30 cellular contexts compared by ENCODE assay signal in genomic region chr2:121470917-121471316, GRCh38. TPM values are rescaled to one million over a fixed set of nuclear protein-coding genes. Genes with fewer than 3 reads are reported as not detected.
DNase-seq lines count a peak whose midpoint lies in the region; ATAC-seq, FAIRE-seq and TF ChIP-seq lines count a peak whose summit lies in the region.
"Had no signal": no experiment of that assay in that cellular context is flagged by ENCODE, and none has a peak within 500 bp of the region (broad histone marks: within the 10 kb centered on the region; RNA-seq: fewer than 3 reads in every experiment).

No MANE protein-coding gene starts in this region.

- H2BK20ac ChIP-seq in IMR-90 (ENCODE audit: low read depth, low read length) = no peak overlapping the region

- CTCF ChIA-PET in IMR-90 (lab: Yijun Ruan, JAX) = no interaction called here
- CTCF ChIA-PET in K562 (lab: Yijun Ruan, JAX; ENCODE audit: low intra/inter-chr PET ratio) = no interaction called here

- H3K14ac ChIP-seq in IMR-90 (replicated peaks; ENCODE audit: low read depth, low read length) = no peak overlapping the region

- no peak for TF ChIP-seq EP300 in K562 (IDR thresholded peaks at IDR 0.05; ENCODE audit: low read length)

- no peak overlapping the region for H2AFZ ChIP-seq in ACC112 (ENCODE audit: low read length, unreplicated experiment)
- H2AFZ ChIP-seq in IMR-90 (replicated peaks; ENCODE audit: low read length, poor library complexity) = no peak overlapping the region
- H2AFZ ChIP-seq in K562 (ENCODE audit: low read depth, low read length) = no peak overlapping the region

- H3K4me3 ChIP-seq in ACC112 (ENCODE audit: low read depth, low read length) (no peak overlapping the region), IMR-90 (ENCODE audit: insufficient read depth, low read depth, low read length) (no peak overlapping the region), K562 (no peak overlapping the region), mesendoderm (ENCODE audit: low read length) (no peak overlapping the region), left ventricle myocardium inferior (no peak overlapping the region)
- H3K4me3 ChIP-seq: BLaER1, HAP-1 had no signal

- H3K9me3 ChIP-seq in IMR-90 (ENCODE audit: control insufficient read depth, insufficient read depth, low read length) = no peaks in the 10 kb centered on the region
- H3K9me3 ChIP-seq in K562 (replicated peaks; ENCODE audit: control insufficient read depth, insufficient read depth, low read depth, low read length) = no peaks in the 10 kb centered on the region
- H3K9me3 ChIP-seq in left ventricle myocardium inferior (replicated peaks) = no peaks in the 10 kb centered on the region
- H3K9me3 ChIP-seq: HAP-1 had no signal

- H2AK5ac ChIP-seq in IMR-90 (ENCODE audit: low read depth, low read length) = no peak overlapping the region
- no peak overlapping the region for H2AK5ac ChIP-seq in mesendoderm (ENCODE audit: low read length)

- H4K20me1 ChIP-seq in IMR-90 (ENCODE audit: insufficient read depth, low read length) = peaks cover 4% of the 10 kb centered on the region; the same call in 1 of the 2 replicates
- H4K20me1 ChIP-seq in K562 (replicated peaks; ENCODE audit: control insufficient read depth, insufficient read depth, low read length) = peaks cover under 1% of the 10 kb centered on the region; the same call in 1 of the 2 replicates

- H2BK5ac ChIP-seq in IMR-90 (ENCODE audit: low read depth, low read length, poor library complexity, severe bottlenecking) (peak overlapping the region; percentile 31), mesendoderm (ENCODE audit: low read length) (no peak overlapping the region)

- BruUV-seq in IMR-90 (replicated peaks; lab: Mats Ljungman, UMichigan) (no TSS peak), K562 (replicated peaks; lab: Mats Ljungman, UMichigan) (no TSS peak)

- ATAC-seq in IMR-90 (ENCODE audit: low read depth) (peak; percentile 40), K562 (no peak), SK-N-SH treated with all-trans-retinoic acid at 6 μM for 48 hours (no peak)
- ATAC-seq: PC-3 had no signal

- H4K5ac ChIP-seq in IMR-90 (ENCODE audit: low read depth, low read length) (no peak overlapping the region), mesendoderm (ENCODE audit: low read length) (no peak overlapping the region)

- H3K4me2 ChIP-seq in IMR-90 (ENCODE audit: low read depth, low read length) = no peak overlapping the region
- no peak overlapping the region for H3K4me2 ChIP-seq in K562 (ENCODE audit: insufficient read depth, low read length)
- no peak overlapping the region for H3K4me2 ChIP-seq in mesendoderm (ENCODE audit: low read length)
- H3K4me2 ChIP-seq: BLaER1 had no signal

- no peak for TF ChIP-seq RAD21 in IMR-90 (IDR thresholded peaks at IDR 0.05; ENCODE audit: low read length)
- no peak for TF ChIP-seq RAD21 in K562 (CRISPR knock-in tag; conservative IDR thresholded peaks at IDR 0.05 in 1 of 2, IDR thresholded peaks at IDR 0.05 in 1 of 2)

- intact Hi-C loops in IMR-90 (cut with micrococcal nuclease) (no loop called here), K562 (cut with micrococcal nuclease) (no loop called here), left ventricle myocardium inferior (cut with micrococcal nuclease) (no loop called here)

- H3K9ac ChIP-seq in IMR-90 (ENCODE audit: low read depth, low read length) (no peak overlapping the region), K562 (ENCODE audit: insufficient read depth in 1 of 2, low read depth in 2 of 2, low read length in 2 of 2) (no peak overlapping the region), mesendoderm (ENCODE audit: low read length) (no peak overlapping the region)
- H3K9ac ChIP-seq: BLaER1 had no signal

- H3K27ac ChIP-seq in ACC112 (ENCODE audit: low read depth, low read length) = 0 out of 2 replicates have a peak overlapping the region, but pooled peaks have one; percentile 75
- H3K27ac ChIP-seq in IMR-90 (ENCODE audit: insufficient read depth, low read length) = no peak overlapping the region
- H3K27ac ChIP-seq in K562 (ENCODE audit: extremely low read depth, low read depth, low read length) = no peak overlapping the region
- H3K27ac ChIP-seq in mesendoderm (ENCODE audit: low read depth, low read length) = no peak overlapping the region
- no peak overlapping the region for H3K27ac ChIP-seq in left ventricle myocardium inferior (replicated peaks)
- H3K27ac ChIP-seq: BLaER1 had no signal

- H3K18ac ChIP-seq in IMR-90 (ENCODE audit: low read depth, low read length) (no peak overlapping the region), mesendoderm (ENCODE audit: low read length) (no peak overlapping the region)

- H3K4me1 ChIP-seq in ACC112 (ENCODE audit: control insufficient read depth, insufficient read depth, low read length, unreplicated experiment) = peaks cover 35% of the 10 kb centered on the region
- H3K4me1 ChIP-seq in IMR-90 (ENCODE audit: control insufficient read depth, insufficient read depth, low read length) = peaks cover 16% of the 10 kb centered on the region
- H3K4me1 ChIP-seq in K562 (replicated peaks in 1 of 2; ENCODE audit: control insufficient read depth in 2 of 2, insufficient read depth in 2 of 2, low read length in 2 of 2) = peaks cover 4 to 10% of the 10 kb centered on the region in 2 experiments; a peak in 4 of 5 replicates
- peaks cover 16% of the 10 kb centered on the region for H3K4me1 ChIP-seq in mesendoderm (ENCODE audit: control insufficient read depth, low read depth, low read length)
- H3K4me1 ChIP-seq in left ventricle myocardium inferior = peaks cover 27% of the 10 kb centered on the region
- H3K4me1 ChIP-seq: BLaER1 had no signal

- H3K79me2 ChIP-seq in ACC112 (ENCODE audit: control insufficient read depth, insufficient read depth, low read length, unreplicated experiment) (peaks cover 36% of the 10 kb centered on the region), K562 (ENCODE audit: control insufficient read depth, insufficient read depth, low read length) (no peaks in the 10 kb centered on the region; the same call in 2 of the 3 replicates), mesendoderm (ENCODE audit: control insufficient read depth, insufficient read depth, low read length) (no peaks in the 10 kb centered on the region)

- H2BK120ac ChIP-seq in IMR-90 (ENCODE audit: low read depth, low read length) (no peak overlapping the region; the same call in 1 of the 2 replicates), mesendoderm (ENCODE audit: low read depth, low read length) (no peak overlapping the region)

- H3K27me3 ChIP-seq in ACC112 (ENCODE audit: insufficient read depth, low read length) = no peaks in the 10 kb centered on the region
- no peaks in the 10 kb centered on the region for H3K27me3 ChIP-seq in IMR-90 (ENCODE audit: control insufficient read depth, insufficient read depth, low read length)
- no peaks in the 10 kb centered on the region for H3K27me3 ChIP-seq in K562 (ENCODE audit: control insufficient read depth in 2 of 2, insufficient read depth in 2 of 2, low read length in 2 of 2)
- no peaks in the 10 kb centered on the region for H3K27me3 ChIP-seq in mesendoderm (ENCODE audit: insufficient read depth, low read length, poor library complexity)
- no peaks in the 10 kb centered on the region for H3K27me3 ChIP-seq in left ventricle myocardium inferior (ENCODE audit: low read depth)
- H3K27me3 ChIP-seq: BLaER1 had no signal

- H4K8ac ChIP-seq in IMR-90 (ENCODE audit: low read depth in 2 of 2, low read length in 2 of 2) = no peak overlapping the region
- no peak overlapping the region for H4K8ac ChIP-seq in mesendoderm (ENCODE audit: low read depth, low read length)

- TF ChIP-seq POLR2A in IMR-90 (IDR thresholded peaks at IDR 0.05; ENCODE audit: low read depth, low read length) = no peak
- no peak for TF ChIP-seq POLR2A in K562 (conservative IDR thresholded peaks at IDR 0.05)

- peaks cover 16% of the 10 kb centered on the region for H3K9me1 ChIP-seq in IMR-90 (ENCODE audit: insufficient read depth, low read length)
- H3K9me1 ChIP-seq in K562 (ENCODE audit: control insufficient read depth, insufficient read depth, low read length) = no peaks in the 10 kb centered on the region

- POLR2A ChIA-PET in IMR-90 (lab: Charles Lee; ENCODE audit: unreplicated experiment) = no interaction called here
- POLR2A ChIA-PET in K562 (lab: Yijun Ruan, JAX) = interaction anchor here (0.7 kb wide), 1 partner anchor 10 kb away, joined by 3 read pairs; no protein-coding TSS in a partner anchor

- peak overlapping the region; percentile 37; the same call in 1 of the 2 replicates for H3K4ac ChIP-seq in IMR-90 (ENCODE audit: low read depth, low read length)
- no peak overlapping the region for H3K4ac ChIP-seq in mesendoderm (ENCODE audit: low read depth, low read length)

- H3K79me1 ChIP-seq in IMR-90 (ENCODE audit: low read depth in 1 of 2, low read length in 2 of 2) = peaks cover 20 to 46% of the 10 kb centered on the region in 2 experiments
- no peaks in the 10 kb centered on the region for H3K79me1 ChIP-seq in mesendoderm (ENCODE audit: low read length)

- in situ Hi-C loops in IMR-90 (cut with MboI; ENCODE audit: low sequenced_read_pairs) (no loop called here), K562 (cut with MboI) (no loop called here), GM13977 (cut with MboI; ENCODE audit: low pct_unique_long_range_greater_than_20kb, low sequenced_read_pairs, unreplicated experiment) (no loop called here)

- H3K56ac ChIP-seq in IMR-90 (ENCODE audit: extremely low read depth, insufficient read depth, low read length) (no peak overlapping the region), mesendoderm (ENCODE audit: low read length) (no peak overlapping the region)

- H2AK9ac ChIP-seq in IMR-90 (replicated peaks; ENCODE audit: low read depth, low read length, poor library complexity) = no peak overlapping the region

- dilution Hi-C loops in IMR-90 (cut with HindIII; ENCODE audit: low sequenced_read_pairs, unreplicated experiment) = no loop called here

- 80% methylated on average over 1 of the region's 4 CpGs; no CpG with 5 or more reads in 1 of the 2 experiments for WGBS in IMR-90 (ENCODE audit: extremely low coverage in 2 of 2, insufficient read length in 1 of 2), 2 experiments
- 96% methylated on average over 4 of the region's 4 CpGs for WGBS in K562 (ENCODE audit: insufficient coverage, low coverage, missing lambda C conversion rate)
- no CpG with 5 or more reads among the region's 4 CpGs for WGBS in mesendoderm (ENCODE audit: extremely low coverage, insufficient coverage, low lambda C conversion rate)

- H2BK15ac ChIP-seq in IMR-90 (ENCODE audit: low read depth, low read length) (0 out of 3 replicates have a peak overlapping the region, but pooled peaks have one; percentile 32), mesendoderm (replicated peaks; ENCODE audit: low read depth) (no peak overlapping the region)

- DNase-seq in IMR-90 (no peak), K562 (ENCODE audit: extremely low read depth in 1 of 4, low spot score in 3 of 4) (no peak), mesendoderm (peak; percentile 59), left ventricle myocardium inferior (no peak), NCI-H2171 treated with DMSO at 0.1 percent for 48 hours (lab: John Stamatoyannopoulos, UW) (no peak), GM13977 (ENCODE audit: low spot score) (no peak)
- DNase-seq: 8988T; CD4-positive, CD25-positive, alpha-beta regulatory T cell; DMS153; DND-41; GOT3; Karpas-422; NCI-H1092; NCI-H1436; NCI-H187 treated with DMSO at 0.1 percent for 48 hours; NCI-H2107; NCI-H446; NCI-H524 treated with DMSO at 0.1 percent for 48 hours; NK-92 treated with Interleukin-12 subunit alpha and Interleukin-12 subunit beta, amount 100 ng/mL, for 24 hours; PC-3; Right ventricle myocardium superior; SW 1271 had no signal

- no peak for TF ChIP-seq CTCF in IMR-90 (conservative IDR thresholded peaks at IDR 0.05; ENCODE audit: low read depth, low read length)
- TF ChIP-seq CTCF in K562 (IDR thresholded peaks at IDR 0.05 in 2 of 3, conservative IDR thresholded peaks at IDR 0.05 in 1 of 3; ENCODE audit: insufficient read depth in 2 of 3, low read depth in 1 of 3, low read length in 3 of 3) = no peak
- no peak for TF ChIP-seq CTCF in left ventricle myocardium inferior (IDR thresholded peaks at IDR 0.05; ENCODE audit: borderline replicate concordance)
- TF ChIP-seq CTCF in GM13977 (IDR thresholded peaks at IDR 0.05; ENCODE audit: extremely low read depth, insufficient read depth, missing control alignments) = no peak

- no peak for FAIRE-seq in K562 (lab: Jason Lieb, UNC)
- FAIRE-seq: HTR-8/SVneo had no signal

- peaks cover 46% of the 10 kb centered on the region for H3K36me3 ChIP-seq in ACC112 (ENCODE audit: insufficient read depth, low read length)
- H3K36me3 ChIP-seq in IMR-90 (ENCODE audit: control insufficient read depth, insufficient read depth, low read length) = peaks cover 14% of the 10 kb centered on the region
- H3K36me3 ChIP-seq in K562 (ENCODE audit: control insufficient read depth, insufficient read depth, low read length) = peaks cover 51% of the 10 kb centered on the region
- H3K36me3 ChIP-seq in mesendoderm (ENCODE audit: control insufficient read depth, insufficient read depth, low read length) = no peaks in the 10 kb centered on the region
- H3K36me3 ChIP-seq in left ventricle myocardium inferior = peaks cover 38% of the 10 kb centered on the region

- H3K23ac ChIP-seq in IMR-90 (ENCODE audit: low read depth, low read length) (no peak overlapping the region), mesendoderm (ENCODE audit: low read length) (no peak overlapping the region)

- H4K91ac ChIP-seq in IMR-90 (ENCODE audit: insufficient read depth, low read depth, low read length) = peak overlapping the region; percentile 23; the same call in 1 of the 2 replicates

RNA-seq across cellular contexts. Expression of gene RNU4ATAC, which starts 59.8 kb away (rescaled TPM):
- under 0.01 TPM in 2 replicates for total RNA-seq in IMR-90 (2012; rRNA removed)
- not detected in 2 replicates for polyA plus RNA-seq in IMR-90 (2012; rRNA removed)
- polyA plus RNA-seq in IMR-90 (2012; cell fraction: cytosol; rRNA removed) = not detected in 2 replicates
- not detected in 2 replicates for polyA plus RNA-seq in IMR-90 (2012; cell fraction: nucleus; rRNA removed; ENCODE audit: low replicate concordance)
- total RNA-seq in K562 (2011; cell fraction: chromatin; rRNA removed; ENCODE audit: low replicate concordance) = under 0.01 TPM in 2 replicates
- total RNA-seq in K562 (2011; cell fraction: nucleolus; rRNA removed) = under 0.01 TPM in 2 replicates
- under 0.01 TPM in 2 replicates for total RNA-seq in K562 (2011; cell fraction: nucleoplasm; rRNA removed)
- not detected in 2 replicates for total RNA-seq in K562 (2014; rRNA removed)
- 90.8 TPM in 1 of 2 replicates, not detected in the other for total RNA-seq in K562 (2014; rRNA removed; fragmentation: Illumina TruSeq; extraction: Trizol)
- not detected in 2 replicates for total RNA-seq in K562 (2015; rRNA removed; fragmentation: Illumina TruSeq; extraction: Trizol)
- total RNA-seq in K562 (2021) = 8.6 TPM in 1 of 2 replicates, not detected in the other
- not detected in 2 replicates for polyA plus RNA-seq in K562 (2011; rRNA removed)
- polyA plus RNA-seq in K562 (2011; cell fraction: cytosol; rRNA removed) = not detected in 2 replicates
- polyA plus RNA-seq in K562 (2011; cell fraction: nucleus; rRNA removed) = under 0.01 TPM in 1 of 2 replicates, not detected in the other
- not detected in 2 replicates for polyA plus RNA-seq in K562 (2012)
- polyA plus RNA-seq in K562 (2014; fragmentation: Illumina TruSeq; extraction: Trizol) = not detected in 2 replicates
- polyA plus RNA-seq in K562 (2014; fragmentation: Nextera tagmentation; extraction: Ambion mirVana) = not detected
- polyA plus RNA-seq in K562 (2014; rRNA removed) = not detected in 2 replicates
- polyA minus RNA-seq in K562 (2011; rRNA and poly(A)+ RNA removed) = 3,330 and 5,735 TPM in 2 replicates
- 3,188 and 9,893 TPM in 2 replicates for polyA minus RNA-seq in K562 (2011; cell fraction: cytosol; rRNA and poly(A)+ RNA removed)
- under 0.01 TPM in 2 replicates for polyA minus RNA-seq in K562 (2011; cell fraction: nucleus; rRNA and poly(A)+ RNA removed)
- polyA plus RNA-seq in mesendoderm (2013, experiment 1 of 2) = not detected
- not detected for polyA plus RNA-seq in mesendoderm (2013, experiment 2 of 2)
- total RNA-seq in left ventricle myocardium inferior = 7.3 TPM
- total RNA-seq: CD4-positive, CD25-positive, alpha-beta regulatory T cell; G401; PC-3; SK-MEL-5 had no signal
- polyA plus RNA-seq: AG04450; CD4-positive, CD25-positive, alpha-beta regulatory T cell had no signal
